1 cellular context compared by ENCODE assay signal in genomic region chr22:46773074-46773473, GRCh38.
TF ChIP-seq lines count a peak whose summit lies in the region.

No MANE protein-coding gene starts in this region.

TF ChIP-seq in IMR-90, 13 proteins besides CTCF, POLR2A, EP300 and RAD21 (continued from another document):
- TF ChIP-seq BHLHE40 (IDR thresholded peaks at IDR 0.05; ENCODE audit: low read depth, low read length), result no peak
- no peak for TF ChIP-seq ELK1 (IDR thresholded peaks at IDR 0.05; ENCODE audit: borderline replicate concordance, low read depth, low read length)
- TF ChIP-seq USF2 (IDR thresholded peaks at IDR 0.05; ENCODE audit: low read depth, low read length), result no peak
- no peak for TF ChIP-seq MAZ (IDR thresholded peaks at IDR 0.05; ENCODE audit: borderline replicate concordance, low read depth, low read length)
- no peak for TF ChIP-seq RCOR1 (IDR thresholded peaks at IDR 0.05; ENCODE audit: insufficient replicate concordance, low read length)
- TF ChIP-seq SMC3 (IDR thresholded peaks at IDR 0.05; ENCODE audit: low read depth, low read length), result no peak
- TF ChIP-seq CEBPB (IDR thresholded peaks at IDR 0.05; ENCODE audit: low read depth, low read length), result no peak
- no peak for TF ChIP-seq MAFK (IDR thresholded peaks at IDR 0.05; ENCODE audit: low read depth, low read length)
- no peak for TF ChIP-seq NFE2L2 (IDR thresholded peaks at IDR 0.05; ENCODE audit: low read depth, low read length)
TF ChIP-seq in IMR-90: peak in this region for 0.
